Comparison of ENCODE assay signal across 32 cellular contexts in genomic region chr3:100850156-100850555, GRCh38.
"Had no signal": no experiment of that assay in that cellular context is flagged by ENCODE, and none has a peak within 500 bp of the region (broad histone marks: within the 10 kb centered on the region; RNA-seq: fewer than 3 reads in every experiment).

No MANE protein-coding gene starts in this region.

- H3K4me3 ChIP-seq: adrenal gland, body of pancreas, breast epithelium had no signal

- DNase-seq: activated B cell treated with CpG ODN at 0.5 μM for 24 hours; activated CD4-positive, alpha-beta memory T cell treated with anti-CD3 and anti-CD28 coated beads for 36 hours; activated CD4-positive, alpha-beta T cell treated with anti-CD3 and anti-CD28 coated beads for 4 hours; activated CD4-positive, alpha-beta T cell treated with anti-CD3 and anti-CD28 coated beads, Interleukin-2, amount 10 ng/mL, durations not matched to agents 24 days and 14 days; activated CD4-positive, alpha-beta T cell treated with anti-CD3 and anti-CD28 coated beads, Interleukin-2, amount 50 U/mL, for 1 hour; activated CD4-positive, alpha-beta T cell treated with anti-CD3 and anti-CD28 coated beads, Interleukin-2, amount 50 U/mL, for 4 hours; activated CD4-positive, CD25-positive, alpha-beta regulatory T cell treated with anti-CD3 and anti-CD28 coated beads, Interleukin-2, amount 50 U/mL, for 72 hours; activated CD8-positive, alpha-beta memory T cell treated with anti-CD3 and anti-CD28 coated beads, Interleukin-2, amount 50 U/mL, for 4 hours; activated CD8-positive, alpha-beta T cell treated with anti-CD3 and anti-CD28 coated beads for 36 hours; activated effector memory CD4-positive, alpha-beta T cell treated with anti-CD3 and anti-CD28 coated beads, Interleukin-2, amount 50 U/mL, for 16 hours; activated gamma-delta T cell treated with Interleukin-2 at 50 U/mL for 16 hours; activated naive CD4-positive, alpha-beta T cell; activated naive CD4-positive, alpha-beta T cell treated with anti-CD3 and anti-CD28 coated beads for 36 hours; activated naive CD4-positive, alpha-beta T cell treated with anti-CD3 and anti-CD28 coated beads, Interleukin-2, amount 50 U/mL, for 16 hours; activated naive CD8-positive, alpha-beta T cell treated with anti-CD3 and anti-CD28 coated beads for 36 hours; activated T-cell treated with anti-CD3 and anti-CD28 coated beads for 4 hours; activated T-cell treated with anti-CD3 and anti-CD28 coated beads, Interleukin-2, amount 50 U/mL, for 1 hour; activated T-cell treated with anti-CD3 and anti-CD28 coated beads, Interleukin-2, amount 50 U/mL, for 4 hours; activated T-cell treated with anti-CD3 and anti-CD28 coated beads, Interleukin-2, amount 50 U/mL, for 72 hours; adrenal gland; amniotic stem cell; aorta; body of pancreas; brain microvascular endothelial cell; central memory CD4-positive, alpha-beta T cell; T-helper 1 cell; T-helper 2 cell; T-helper 9 cell had no signal

- ATAC-seq: activated CD8-positive, alpha-beta T cell treated with anti-CD3 and anti-CD28 coated beads for 36 hours; activated naive CD4-positive, alpha-beta T cell treated with anti-CD3 and anti-CD28 coated beads, Interleukin-2, amount 50 U/mL, for 72 hours; activated T-cell treated with anti-CD3 and anti-CD28 coated beads, Interleukin-2, amount 50 U/mL, for 4 hours; activated T-cell treated with anti-CD3 and anti-CD28 coated beads, Interleukin-2, amount 50 U/mL, for 72 hours; activated T-helper 17 cell treated with anti-CD3 and anti-CD28 coated beads, Interleukin-2, amount 50 U/mL, for 72 hours; body of pancreas had no signal

- H3K27me3 ChIP-seq: adrenal gland, body of pancreas, brain microvascular endothelial cell, breast epithelium had no signal

- H3K4me1 ChIP-seq: adrenal gland, body of pancreas, breast epithelium had no signal

- H3K36me3 ChIP-seq: adrenal gland, brain microvascular endothelial cell, breast epithelium had no signal

- H3K9me3 ChIP-seq: adrenal gland, body of pancreas, breast epithelium had no signal

- H3K27ac ChIP-seq: adrenal gland, body of pancreas, brain microvascular endothelial cell, breast epithelium, VCaP had no signal
